In the genomic region with DNA sequence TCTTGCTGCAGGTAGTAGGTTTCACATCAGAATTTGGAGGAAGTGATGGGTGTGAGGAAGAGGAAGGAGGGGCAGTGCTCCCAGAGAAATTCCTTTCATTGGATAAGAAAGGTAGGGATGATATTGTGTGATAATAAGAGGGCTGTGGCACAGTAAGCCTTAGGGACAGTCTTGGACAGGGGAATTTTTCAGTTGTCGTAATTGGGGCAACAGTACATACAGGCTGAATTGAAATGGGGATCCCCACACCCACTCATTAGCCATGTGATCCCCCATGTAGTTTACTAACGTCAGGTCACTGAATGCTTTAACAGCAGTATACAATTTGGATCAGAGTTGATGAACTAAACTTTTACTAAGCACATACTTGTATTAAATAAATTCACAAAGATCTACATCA, we compare ENCODE assay signal across 28 cellular contexts.
"Had no signal": no experiment of that assay in that cellular context is flagged by ENCODE, and none has a peak within 500 bp of the region (broad histone marks: within the 10 kb centered on the region; RNA-seq: fewer than 3 reads in every experiment).

No MANE protein-coding gene starts in this region.

- DNase-seq: activated CD4-positive, alpha-beta memory T cell treated with anti-CD3 and anti-CD28 coated beads, Interleukin-2, amount 10 ng/mL, durations not matched to agents 7 days and 5 days; activated CD4-positive, alpha-beta T cell treated with anti-CD3 and anti-CD28 coated beads, Interleukin-2, amount 10 ng/mL, durations not matched to agents 24 days and 14 days; activated CD4-positive, CD25-positive, alpha-beta regulatory T cell treated with anti-CD3 and anti-CD28 coated beads, Interleukin-2, amount 50 U/mL, for 72 hours; activated CD8-positive, alpha-beta memory T cell treated with anti-CD3 and anti-CD28 coated beads, Interleukin-2, amount 50 U/mL, for 48 hours; activated T-cell treated with anti-CD3 and anti-CD28 coated beads, Interleukin-2, amount 50 U/mL, for 24 hours; anterior cingulate cortex; dermis blood vessel endothelial cell; effector CD8-positive, alpha-beta T cell; gastrocnemius medialis; islet precursor cell; left cardiac atrium; midbrain; naive thymus-derived CD4-positive, alpha-beta T cell; occipital lobe; psoas muscle; sigmoid colon; small intestine; stimulated activated CD4-positive, alpha-beta T cell treated with anti-CD3 and anti-CD28 coated beads, Interleukin-4, amount 100 ng/mL, for 4 hours; stimulated activated CD8-positive, alpha-beta memory T cell treated with anti-CD3 and anti-CD28 coated beads, Interleukin-4, amount 100 ng/mL, for 48 hours; stimulated activated naive CD4-positive, alpha-beta T cell; T-helper 2 cell; tibial artery had no signal

- H3K36me3 ChIP-seq: gastrocnemius medialis, sigmoid colon, suprapubic skin had no signal

- H3K27me3 ChIP-seq: gastrocnemius medialis, hepatocyte, sigmoid colon, suprapubic skin, tibial artery had no signal

- H2AFZ ChIP-seq: hepatocyte, parathyroid adenoma had no signal

- H3K4me1 ChIP-seq: parathyroid adenoma had no signal

- H3K4me2 ChIP-seq: hepatocyte had no signal

- FAIRE-seq: bronchial epithelial cell, colon, endometrium, small intestine had no signal

- H3K4me3 ChIP-seq: gastrocnemius medialis, hepatocyte, psoas muscle, sigmoid colon, suprapubic skin, tibial artery had no signal

- ATAC-seq: gastrocnemius medialis; left cardiac atrium; naive thymus-derived CD4-positive, alpha-beta T cell; psoas muscle had no signal

- H3K9me3 ChIP-seq: gastrocnemius medialis, psoas muscle, sigmoid colon, suprapubic skin, tibial artery had no signal

- H3K9ac ChIP-seq: parathyroid adenoma had no signal

- H3K27ac ChIP-seq: hepatocyte, parathyroid adenoma, sigmoid colon, suprapubic skin, tibial artery had no signal
